In genomic region chr10:87093461-87094372, GRCh38 we compare ENCODE assay signal across 8 cellular contexts. TPM values are rescaled to one million over a fixed set of nuclear protein-coding genes. Genes with fewer than 3 reads are reported as not detected.
DNase-seq lines count a peak whose midpoint lies in the region; FAIRE-seq and TF ChIP-seq lines count a peak whose summit lies in the region.

No MANE protein-coding gene starts in this region.

- H3K9me3 ChIP-seq in iPS DF 6.9 (ENCODE audit: control insufficient read depth, insufficient read depth, low read length) (no peaks in the 10 kb centered on the region), sigmoid colon (no peaks in the 10 kb centered on the region)

- intact Hi-C loops in sigmoid colon (cut with DNase I): loop anchor here (1.0 to 10.0 kb wide), 2 partner anchors 122 to 409 kb away; no protein-coding TSS in a partner anchor

- TF ChIP-seq CTCF in GM20000 (IDR thresholded peaks at IDR 0.05; ENCODE audit: extremely low read depth, missing control alignments) (no peak), sigmoid colon (IDR thresholded peaks at IDR 0.05) (no peak), D721Med (IDR thresholded peaks at IDR 0.05; ENCODE audit: insufficient read depth, missing control alignments) (no peak)

- H3K4me1 ChIP-seq in iPS DF 6.9 (ENCODE audit: control insufficient read depth, insufficient read depth, low read length): no peaks in the 10 kb centered on the region
- peaks cover 0 to 57% (median 42%) of the 10 kb centered on the region in 4 donors for H3K4me1 ChIP-seq in sigmoid colon

- H3K4me3 ChIP-seq in iPS DF 6.9 (ENCODE audit: low read length) (peak overlapping the region; percentile 63; the same call in 1 of the 2 replicates), sigmoid colon (peak overlapping the region; percentile 54 to 91 (median 78))

- no peak for FAIRE-seq in D721Med (lab: Jason Lieb, UNC)

- DNase-seq in D341Med (ENCODE audit: low spot score): peak; percentile 53
- peak; percentile 63 for DNase-seq in GM20000 (ENCODE audit: low spot score)
- peak; percentile 65 for DNase-seq in HT-29 (ENCODE audit: low spot score)
- peak; percentile 54 for DNase-seq in T-helper 22 cell (ENCODE audit: low read depth)
- peak; percentile 68 for DNase-seq in astrocyte of the hippocampus (ENCODE audit: low read depth, low spot score)
- DNase-seq in iPS DF 6.9 (ENCODE audit: low read depth, low spot score): no peak
- peak; percentile 80 for DNase-seq in sigmoid colon
- DNase-seq in D721Med (ENCODE audit: insufficient read length, low spot score): no peak

- H3K27me3 ChIP-seq in iPS DF 6.9 (ENCODE audit: control insufficient read depth, insufficient read depth, low read length) (no peaks in the 10 kb centered on the region), sigmoid colon (no peaks in the 10 kb centered on the region)

- H3K27ac ChIP-seq in iPS DF 6.9 (ENCODE audit: low read length) (no peak overlapping the region), sigmoid colon (peak overlapping the region; percentile 94 to 98 (median 96))

- no CpG with 5 or more reads among the region's 41 CpGs for WGBS in iPS DF 6.9 (ENCODE audit: insufficient coverage, insufficient read length)
- 1 to 2% methylated on average over 41 of the region's 41 CpGs for WGBS in sigmoid colon, 2 donors

- H3K36me3 ChIP-seq in iPS DF 6.9 (ENCODE audit: control insufficient read depth, insufficient read depth, low read length) (no peaks in the 10 kb centered on the region), sigmoid colon (peaks cover 0 to 7% (median 2%) of the 10 kb centered on the region in 4 donors)

- TF ChIP-seq EP300 in sigmoid colon (IDR thresholded peaks at IDR 0.05): no peak

- TF ChIP-seq POLR2A in sigmoid colon (IDR thresholded peaks at IDR 0.05): no peak

RNA-seq across cellular contexts. Expression of gene GLUD1, which starts 0.9 kb away (rescaled TPM):
- 114 and 127 TPM in 2 replicates for total RNA-seq in HT-29 (2014; rRNA removed; shearing (Covaris generic))
- 100 to 1,000 TPM; 135 to 153 (median 148) TPM for total RNA-seq in sigmoid colon
- polyA plus RNA-seq in sigmoid colon: 100 to 1,000 TPM in 2 of 3 donors, 10 to 100 TPM in 1; 71.3 to 162 (median 111) TPM

RNA-seq across cellular contexts. Expression of gene SHLD2, which starts 1.3 kb away (rescaled TPM):
- 18.1 and 18.6 TPM in 2 replicates for total RNA-seq in HT-29 (2014; rRNA removed; shearing (Covaris generic))
- total RNA-seq in sigmoid colon: 10 to 100 TPM; 19.1 to 26.9 (median 22.8) TPM
- 10 to 100 TPM; 18.8 to 27.0 (median 22.2) TPM for polyA plus RNA-seq in sigmoid colon

Comparison
In these comparisons a context has a peak if more than half of its experiments do, and no peak if none do; other contexts are left out.
1. DNase-seq: peak in D341Med (single experiment), GM20000 (single experiment), HT-29 (single experiment), T-helper 22 cell (single experiment), astrocyte of the hippocampus (single experiment) and sigmoid colon (single experiment); none in iPS DF 6.9 (single experiment) and D721Med (single experiment).